ENCODE assay signal across 1 cellular context in the genomic region with DNA sequence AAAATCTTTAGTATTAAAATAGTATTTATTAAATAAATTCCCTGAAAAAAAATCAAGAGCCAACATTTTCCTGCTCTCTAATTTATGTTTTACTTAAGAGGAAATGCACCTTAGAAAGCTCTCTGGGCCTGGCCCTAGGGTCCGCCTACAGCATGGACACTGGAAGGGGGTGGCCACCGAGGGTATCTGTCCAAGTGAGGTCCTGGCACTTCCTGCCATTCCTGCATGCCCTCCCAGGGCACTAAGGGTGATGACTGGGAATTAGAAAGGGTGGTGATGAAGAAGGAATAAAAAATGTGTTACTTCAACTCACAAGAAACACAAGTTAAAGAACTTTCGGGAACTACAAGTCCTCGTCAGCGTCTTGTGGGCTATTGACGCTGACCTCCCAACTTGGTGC.
TF ChIP-seq lines count a peak whose summit lies in the region.

No MANE protein-coding gene starts in this region.

TF ChIP-seq in WTC11, 78 proteins besides CTCF, POLR2A, EP300 and RAD21 (continued from another document):
- TF ChIP-seq, protein P1, sequence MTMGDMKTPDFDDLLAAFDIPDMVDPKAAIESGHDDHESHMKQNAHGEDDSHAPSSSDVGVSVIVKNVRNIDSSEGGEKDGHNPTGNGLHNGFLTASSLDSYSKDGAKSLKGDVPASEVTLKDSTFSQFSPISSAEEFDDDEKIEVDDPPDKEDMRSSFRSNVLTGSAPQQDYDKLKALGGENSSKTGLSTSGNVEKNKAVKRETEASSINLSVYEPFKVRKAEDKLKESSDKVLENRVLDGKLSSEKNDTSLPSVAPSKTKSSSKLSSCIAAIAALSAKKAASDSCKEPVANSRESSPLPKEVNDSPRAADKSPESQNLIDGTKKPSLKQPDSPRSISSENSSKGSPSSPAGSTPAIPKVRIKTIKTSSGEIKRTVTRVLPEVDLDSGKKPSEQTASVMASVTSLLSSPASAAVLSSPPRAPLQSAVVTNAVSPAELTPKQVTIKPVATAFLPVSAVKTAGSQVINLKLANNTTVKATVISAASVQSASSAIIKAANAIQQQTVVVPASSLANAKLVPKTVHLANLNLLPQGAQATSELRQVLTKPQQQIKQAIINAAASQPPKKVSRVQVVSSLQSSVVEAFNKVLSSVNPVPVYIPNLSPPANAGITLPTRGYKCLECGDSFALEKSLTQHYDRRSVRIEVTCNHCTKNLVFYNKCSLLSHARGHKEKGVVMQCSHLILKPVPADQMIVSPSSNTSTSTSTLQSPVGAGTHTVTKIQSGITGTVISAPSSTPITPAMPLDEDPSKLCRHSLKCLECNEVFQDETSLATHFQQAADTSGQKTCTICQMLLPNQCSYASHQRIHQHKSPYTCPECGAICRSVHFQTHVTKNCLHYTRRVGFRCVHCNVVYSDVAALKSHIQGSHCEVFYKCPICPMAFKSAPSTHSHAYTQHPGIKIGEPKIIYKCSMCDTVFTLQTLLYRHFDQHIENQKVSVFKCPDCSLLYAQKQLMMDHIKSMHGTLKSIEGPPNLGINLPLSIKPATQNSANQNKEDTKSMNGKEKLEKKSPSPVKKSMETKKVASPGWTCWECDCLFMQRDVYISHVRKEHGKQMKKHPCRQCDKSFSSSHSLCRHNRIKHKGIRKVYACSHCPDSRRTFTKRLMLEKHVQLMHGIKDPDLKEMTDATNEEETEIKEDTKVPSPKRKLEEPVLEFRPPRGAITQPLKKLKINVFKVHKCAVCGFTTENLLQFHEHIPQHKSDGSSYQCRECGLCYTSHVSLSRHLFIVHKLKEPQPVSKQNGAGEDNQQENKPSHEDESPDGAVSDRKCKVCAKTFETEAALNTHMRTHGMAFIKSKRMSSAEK (CRISPR knock-in tag; IDR thresholded peaks at IDR 0.05; ENCODE audit: borderline replicate concordance), result no peak
- TF ChIP-seq ZNF396 (CRISPR knock-in tag; IDR thresholded peaks at IDR 0.05; ENCODE audit: borderline replicate concordance) (no peak), TP53 (CRISPR knock-in tag; IDR thresholded peaks at IDR 0.05) (no peak), ZNF263 (CRISPR knock-in tag; IDR thresholded peaks at IDR 0.05; ENCODE audit: low read depth) (no peak), MXD4 (CRISPR knock-in tag; IDR thresholded peaks at IDR 0.05; ENCODE audit: borderline replicate concordance) (no peak), HMGA2 (CRISPR knock-in tag; IDR thresholded peaks at IDR 0.05) (no peak), ZNF416 (CRISPR knock-in tag; IDR thresholded peaks at IDR 0.05) (no peak), OVOL2 (CRISPR knock-in tag; IDR thresholded peaks at IDR 0.05; ENCODE audit: borderline replicate concordance) (no peak), GTF2I (CRISPR knock-in tag; conservative IDR thresholded peaks at IDR 0.05) (no peak), ZNF671 (CRISPR knock-in tag; IDR thresholded peaks at IDR 0.05) (no peak), ZBTB21 (CRISPR knock-in tag; IDR thresholded peaks at IDR 0.05; ENCODE audit: borderline replicate concordance) (no peak), ATF1 (CRISPR knock-in tag; IDR thresholded peaks at IDR 0.05) (no peak)
- TF ChIP-seq, protein P2, sequence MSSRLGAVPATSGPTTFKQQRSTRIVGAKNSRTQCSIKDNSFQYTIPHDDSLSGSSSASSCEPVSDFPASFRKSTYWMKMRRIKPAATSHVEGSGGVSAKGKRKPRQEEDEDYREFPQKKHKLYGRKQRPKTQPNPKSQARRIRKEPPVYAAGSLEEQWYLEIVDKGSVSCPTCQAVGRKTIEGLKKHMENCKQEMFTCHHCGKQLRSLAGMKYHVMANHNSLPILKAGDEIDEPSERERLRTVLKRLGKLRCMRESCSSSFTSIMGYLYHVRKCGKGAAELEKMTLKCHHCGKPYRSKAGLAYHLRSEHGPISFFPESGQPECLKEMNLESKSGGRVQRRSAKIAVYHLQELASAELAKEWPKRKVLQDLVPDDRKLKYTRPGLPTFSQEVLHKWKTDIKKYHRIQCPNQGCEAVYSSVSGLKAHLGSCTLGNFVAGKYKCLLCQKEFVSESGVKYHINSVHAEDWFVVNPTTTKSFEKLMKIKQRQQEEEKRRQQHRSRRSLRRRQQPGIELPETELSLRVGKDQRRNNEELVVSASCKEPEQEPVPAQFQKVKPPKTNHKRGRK (CRISPR knock-in tag; IDR thresholded peaks at IDR 0.05; ENCODE audit: borderline replicate concordance), result no peak
- TF ChIP-seq, protein P3, sequence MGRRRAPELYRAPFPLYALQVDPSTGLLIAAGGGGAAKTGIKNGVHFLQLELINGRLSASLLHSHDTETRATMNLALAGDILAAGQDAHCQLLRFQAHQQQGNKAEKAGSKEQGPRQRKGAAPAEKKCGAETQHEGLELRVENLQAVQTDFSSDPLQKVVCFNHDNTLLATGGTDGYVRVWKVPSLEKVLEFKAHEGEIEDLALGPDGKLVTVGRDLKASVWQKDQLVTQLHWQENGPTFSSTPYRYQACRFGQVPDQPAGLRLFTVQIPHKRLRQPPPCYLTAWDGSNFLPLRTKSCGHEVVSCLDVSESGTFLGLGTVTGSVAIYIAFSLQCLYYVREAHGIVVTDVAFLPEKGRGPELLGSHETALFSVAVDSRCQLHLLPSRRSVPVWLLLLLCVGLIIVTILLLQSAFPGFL (CRISPR knock-in tag; IDR thresholded peaks at IDR 0.05; ENCODE audit: borderline replicate concordance), result no peak
